Comparison of ENCODE assay signal across 30 cellular contexts in the genomic region with DNA sequence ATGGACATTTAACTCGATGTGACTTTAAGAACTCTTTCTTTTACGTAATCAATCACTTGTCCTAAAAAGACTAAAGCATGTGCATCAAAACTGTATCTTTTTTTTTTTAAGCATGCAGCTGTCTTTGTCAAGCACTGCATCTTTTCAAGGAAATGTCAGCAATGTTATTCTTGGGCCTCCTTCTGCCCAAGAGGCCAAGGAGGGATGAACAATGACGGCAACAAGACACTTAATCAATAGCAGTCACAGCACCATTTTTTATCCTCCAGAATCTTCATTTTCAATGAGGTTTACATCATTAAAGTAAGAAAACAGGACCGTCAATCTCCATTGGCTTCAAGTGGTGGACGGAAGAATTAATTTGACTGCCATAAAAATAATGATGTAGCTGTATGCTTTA.
"Had no signal": no experiment of that assay in that cellular context is flagged by ENCODE, and none has a peak within 500 bp of the region (broad histone marks: within the 10 kb centered on the region; RNA-seq: fewer than 3 reads in every experiment).

No MANE protein-coding gene starts in this region.

- H3K4me1 ChIP-seq: adrenal gland, SJSA1 had no signal

- H3K27me3 Mint-ChIP-seq: activated CD4-positive, alpha-beta T cell treated with anti-CD3 and anti-CD28 coated beads, Interleukin-2, amount 10 ng/mL, durations not matched to agents 24 days and 14 days; activated CD8-positive, alpha-beta T cell treated with anti-CD3 and anti-CD28 coated beads for 36 hours; activated naive CD4-positive, alpha-beta T cell treated with anti-CD3 and anti-CD28 coated beads, Interleukin-2, amount 50 U/mL, for 24 hours; activated naive CD8-positive, alpha-beta T cell treated with anti-CD3 and anti-CD28 coated beads, Interleukin-2, amount 10 ng/mL, durations not matched to agents 7 days and 5 days; activated T-helper 17 cell treated with anti-CD3 and anti-CD28 coated beads, Interleukin-2, amount 50 U/mL, for 72 hours; brain had no signal

- H3K36me3 Mint-ChIP-seq: activated naive CD4-positive, alpha-beta T cell treated with anti-CD3 and anti-CD28 coated beads, Interleukin-2, amount 50 U/mL, for 24 hours; activated naive CD8-positive, alpha-beta T cell treated with anti-CD3 and anti-CD28 coated beads, Interleukin-2, amount 10 ng/mL, durations not matched to agents 7 days and 5 days; brain had no signal

- H3K4me3 Mint-ChIP-seq: activated CD4-positive, alpha-beta T cell treated with anti-CD3 and anti-CD28 coated beads, Interleukin-2, amount 10 ng/mL, durations not matched to agents 24 days and 14 days; activated CD8-positive, alpha-beta T cell treated with anti-CD3 and anti-CD28 coated beads for 36 hours; activated naive CD4-positive, alpha-beta T cell treated with anti-CD3 and anti-CD28 coated beads, Interleukin-2, amount 50 U/mL, for 24 hours; activated naive CD8-positive, alpha-beta T cell treated with anti-CD3 and anti-CD28 coated beads, Interleukin-2, amount 10 ng/mL, durations not matched to agents 7 days and 5 days; activated T-cell treated with anti-CD3 and anti-CD28 coated beads, Interleukin-2, amount 50 U/mL, for 72 hours; activated T-helper 17 cell treated with anti-CD3 and anti-CD28 coated beads, Interleukin-2, amount 50 U/mL, for 72 hours; brain had no signal

- ATAC-seq: activated CD8-positive, alpha-beta T cell treated with anti-CD3 and anti-CD28 coated beads for 36 hours; activated T-cell treated with anti-CD3 and anti-CD28 coated beads, Interleukin-2, amount 50 U/mL, for 72 hours; activated T-helper 17 cell treated with anti-CD3 and anti-CD28 coated beads, Interleukin-2, amount 50 U/mL, for 72 hours; Panc1 had no signal

- H3K36me3 ChIP-seq: adrenal gland, SJSA1, WERI-Rb-1 had no signal

- DNase-seq: activated CD4-positive, alpha-beta T cell treated with anti-CD3 and anti-CD28 coated beads for 1 hour; activated CD4-positive, alpha-beta T cell treated with anti-CD3 and anti-CD28 coated beads, Interleukin-2, amount 10 ng/mL, durations not matched to agents 24 days and 14 days; activated CD4-positive, alpha-beta T cell treated with anti-CD3 and anti-CD28 coated beads, Interleukin-2, amount 50 U/mL, for 4 hours; activated CD4-positive, CD25-positive, alpha-beta regulatory T cell; activated CD8-positive, alpha-beta T cell treated with anti-CD3 and anti-CD28 coated beads for 36 hours; activated effector memory CD4-positive, alpha-beta T cell treated with anti-CD3 and anti-CD28 coated beads, Interleukin-2, amount 50 U/mL, for 16 hours; activated naive CD4-positive, alpha-beta T cell treated with Interleukin-2 at 50 U/mL for 16 hours; activated naive CD8-positive, alpha-beta T cell treated with anti-CD3 and anti-CD28 coated beads, Interleukin-2, amount 10 ng/mL, durations not matched to agents 7 days and 5 days; activated T-cell treated with anti-CD3 and anti-CD28 coated beads, Interleukin-2, amount 50 U/mL, for 1 hour; activated T-cell treated with anti-CD3 and anti-CD28 coated beads, Interleukin-2, amount 50 U/mL, for 72 hours; adrenal gland; caudate nucleus; cerebellar nuclear complex; NCI-H1105; NCI-H1417 treated with DMSO at 0.1 percent for 48 hours; NCI-H1694; NCI-H2029; NCI-H345; NCI-H524 treated with DMSO at 0.1 percent for 48 hours; RPMI8226; SHP77 treated with DMSO at 0.1 percent for 48 hours; T1000; WERI-Rb-1 had no signal

- H3K27ac Mint-ChIP-seq: activated CD4-positive, alpha-beta T cell treated with anti-CD3 and anti-CD28 coated beads, Interleukin-2, amount 10 ng/mL, durations not matched to agents 24 days and 14 days; activated CD8-positive, alpha-beta T cell treated with anti-CD3 and anti-CD28 coated beads for 36 hours; activated naive CD4-positive, alpha-beta T cell treated with anti-CD3 and anti-CD28 coated beads, Interleukin-2, amount 50 U/mL, for 24 hours; activated naive CD8-positive, alpha-beta T cell treated with anti-CD3 and anti-CD28 coated beads, Interleukin-2, amount 10 ng/mL, durations not matched to agents 7 days and 5 days; activated T-cell treated with anti-CD3 and anti-CD28 coated beads, Interleukin-2, amount 50 U/mL, for 72 hours; activated T-helper 17 cell treated with anti-CD3 and anti-CD28 coated beads, Interleukin-2, amount 50 U/mL, for 72 hours had no signal

- H3K9me3 Mint-ChIP-seq: activated CD4-positive, alpha-beta T cell treated with anti-CD3 and anti-CD28 coated beads, Interleukin-2, amount 10 ng/mL, durations not matched to agents 24 days and 14 days; activated CD8-positive, alpha-beta T cell treated with anti-CD3 and anti-CD28 coated beads for 36 hours; activated naive CD4-positive, alpha-beta T cell treated with anti-CD3 and anti-CD28 coated beads, Interleukin-2, amount 50 U/mL, for 24 hours; activated naive CD8-positive, alpha-beta T cell treated with anti-CD3 and anti-CD28 coated beads, Interleukin-2, amount 10 ng/mL, durations not matched to agents 7 days and 5 days; activated T-cell treated with anti-CD3 and anti-CD28 coated beads, Interleukin-2, amount 50 U/mL, for 72 hours; activated T-helper 17 cell treated with anti-CD3 and anti-CD28 coated beads, Interleukin-2, amount 50 U/mL, for 72 hours; brain had no signal

- H3K27me3 ChIP-seq: adrenal gland, SJSA1 had no signal

- H3K9ac ChIP-seq: KMS-11 had no signal

- H3K4me1 Mint-ChIP-seq: activated CD4-positive, alpha-beta T cell treated with anti-CD3 and anti-CD28 coated beads, Interleukin-2, amount 10 ng/mL, durations not matched to agents 24 days and 14 days; activated naive CD4-positive, alpha-beta T cell treated with anti-CD3 and anti-CD28 coated beads, Interleukin-2, amount 50 U/mL, for 24 hours; activated naive CD8-positive, alpha-beta T cell treated with anti-CD3 and anti-CD28 coated beads, Interleukin-2, amount 10 ng/mL, durations not matched to agents 7 days and 5 days; activated T-helper 17 cell treated with anti-CD3 and anti-CD28 coated beads, Interleukin-2, amount 50 U/mL, for 72 hours had no signal

- H3K27ac ChIP-seq: adrenal gland, KMS-11, SJSA1, WERI-Rb-1 had no signal

- FAIRE-seq: bronchial epithelial cell had no signal

- H3K4me3 ChIP-seq: adrenal gland, SJSA1 had no signal

- H3K9me3 ChIP-seq: adrenal gland, SJSA1 had no signal
